36 cellular contexts compared by ENCODE assay signal in the genomic region with DNA sequence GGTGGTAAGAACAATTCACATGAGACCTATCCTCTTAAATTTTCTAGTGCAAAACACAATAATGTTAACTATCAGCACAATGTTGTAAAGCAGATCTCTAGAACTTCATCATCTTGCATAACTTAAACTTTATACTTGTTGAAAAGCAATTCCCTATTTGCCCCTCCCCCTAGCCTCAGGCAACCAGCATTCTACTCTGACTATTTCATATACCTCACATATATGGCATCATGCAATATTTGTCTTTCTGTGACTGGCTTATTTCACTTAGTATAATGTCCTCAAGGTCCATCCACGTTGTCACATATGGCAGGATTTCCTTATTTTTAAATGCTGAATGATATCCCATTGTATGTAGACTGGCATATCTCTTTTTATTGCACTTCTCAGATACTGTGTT.
"Had no signal": no experiment of that assay in that cellular context is flagged by ENCODE, and none has a peak within 500 bp of the region (broad histone marks: within the 10 kb centered on the region; RNA-seq: fewer than 3 reads in every experiment).

No MANE protein-coding gene starts in this region.

- H3K27ac ChIP-seq: KMS-11 had no signal

- H3K36me3 ChIP-seq: MG63 had no signal

- H3K9ac ChIP-seq: KMS-11 had no signal

- H3K4me3 ChIP-seq: MG63 had no signal

- H3K27me3 ChIP-seq: MG63 had no signal

- DNase-seq: Karpas-422, Kasumi-1, KBM-7, KG1, MG63, MM.1S, MV-4-11, NCI-H1048, NCI-H1092, NCI-H1092 treated with DMSO at 0.1 percent for 48 hours, NCI-H1105, NCI-H1105 treated with DMSO at 0.1 percent for 48 hours, NCI-H1417, NCI-H1417 treated with DMSO at 0.1 percent for 48 hours, NCI-H1436, NCI-H1436 treated with DMSO at 0.1 percent for 48 hours, NCI-H146, NCI-H1694, NCI-H1694 treated with DMSO at 0.1 percent for 48 hours, NCI-H187, NCI-H187 treated with DMSO at 0.1 percent for 48 hours, NCI-H1930, NCI-H2029, NCI-H2029 treated with DMSO at 0.1 percent for 48 hours, NCI-H2081, NCI-H2081 treated with DMSO at 0.1 percent for 48 hours, NCI-H2107, NCI-H2171, NCI-H2171 treated with DMSO at 0.1 percent for 48 hours, NCI-H2227 treated with DMSO at 0.1 percent for 48 hours, NCI-H226, NCI-H345, NCI-H446, NCI-H446 treated with DMSO at 0.1 percent for 48 hours, NCI-H510A had no signal

- H3K4me2 ChIP-seq: KMS-11 had no signal
